7 cellular contexts compared by ENCODE assay signal in the genomic region with DNA sequence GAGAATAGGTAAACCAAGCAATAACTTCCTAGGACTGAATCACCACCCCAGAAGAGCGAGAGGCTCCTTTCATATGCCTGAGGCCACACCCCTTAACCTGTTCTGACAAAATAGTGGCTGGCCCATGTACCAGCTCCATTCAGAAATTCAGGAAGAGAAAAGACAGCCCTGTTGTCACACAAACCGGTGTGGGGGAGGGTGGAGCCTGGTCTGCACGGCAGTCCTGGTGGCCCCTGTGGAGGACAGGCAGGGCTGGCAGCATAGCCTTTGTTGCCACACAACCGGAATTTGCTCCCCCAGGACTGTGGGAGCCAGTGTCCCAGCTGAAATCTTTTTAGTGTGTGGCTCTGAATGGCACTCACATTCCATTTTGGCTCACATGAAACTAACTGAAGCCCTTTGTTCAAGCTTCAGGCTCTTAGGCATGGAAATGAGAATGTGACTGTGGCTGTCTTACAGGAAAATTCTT. TPM values are rescaled to one million over a fixed set of nuclear protein-coding genes. Genes with fewer than 3 reads are reported as not detected.
A peak's percentile ranks its signal among the peaks of the same experiment; 100 is the strongest.
DNase-seq lines count a peak whose midpoint lies in the region; ATAC-seq and TF ChIP-seq lines count a peak whose summit lies in the region.

No MANE protein-coding gene starts in this region.

- no peaks in the 10 kb centered on the region for H3K9me3 Mint-ChIP-seq in T-helper 2 cell treated with Interferon-gamma antibody and Interleukin-4, amounts not matched to agents 5 μg/mL and 100 μg/mL, for 36 hours

- TF ChIP-seq CTCF in heart right ventricle (IDR thresholded peaks at IDR 0.05), result no peak

- in situ Hi-C loops in ACHN (cut with HindIII; ENCODE audit: low pct_ligation_motif_present, low pct_unique_long_range_greater_than_20kb, low sequenced_read_pairs), result no loop called here

- 18% methylated on average over 4 of the region's 4 CpGs for WGBS in HUES64
- WGBS in heart right ventricle, 2 donors, result 43 to 51% methylated on average over 4 of the region's 4 CpGs

- H3K4me1 Mint-ChIP-seq in T-helper 2 cell treated with Interferon-gamma antibody and Interleukin-4, amounts not matched to agents 5 μg/mL and 100 μg/mL, for 36 hours (ENCODE audit: low read depth), result peaks cover 16% of the 10 kb centered on the region

- H3K27ac ChIP-seq in HUES64 (ENCODE audit: low read depth, low read length) (peak overlapping the region; percentile 81), heart right ventricle (peak overlapping the region in 8 of 10 donors; percentile 0 to 72 (median 48))

- H3K36me3 ChIP-seq in HUES64 (ENCODE audit: insufficient read depth, low read length) (0 out of 2 replicates have a peak, but pooled peaks cover 8% of the 10 kb centered on the region), heart right ventricle (peaks cover 0 to 88% (median 48%) of the 10 kb centered on the region in 9 donors)

- H3K27me3 ChIP-seq in HUES64 (ENCODE audit: insufficient read depth, low read length) (no peaks in the 10 kb centered on the region), heart right ventricle (no peaks in the 10 kb centered on the region)

- H3K4me1 ChIP-seq in HUES64 (ENCODE audit: insufficient read depth, low read length) (peaks cover 43% of the 10 kb centered on the region), heart right ventricle (peaks cover 0 to 53% (median 32%) of the 10 kb centered on the region in 9 donors)

- peak overlapping the region; percentile 66 for H3K27ac Mint-ChIP-seq in T-helper 2 cell treated with Interferon-gamma antibody and Interleukin-4, amounts not matched to agents 5 μg/mL and 100 μg/mL, for 36 hours

- DNase-seq in T-helper 2 cell treated with Interferon-gamma antibody and Interleukin-4, amounts not matched to agents 5 μg/mL and 100 μg/mL, for 36 hours (ENCODE audit: low spot score), result peak; percentile 32
- peak in 1 of 2 donors; percentile 41 for DNase-seq in heart right ventricle
- peak; percentile 78 for DNase-seq in sciatic nerve (ENCODE audit: low spot score)
- no peak for DNase-seq in ACHN
- no peak for DNase-seq in NOMO-1 treated with DMSO at 0.1 percent for 48 hours (lab: John Stamatoyannopoulos, UW; ENCODE audit: unreplicated experiment)
- no peak for DNase-seq in COR-L47 (lab: John Stamatoyannopoulos, UW)

- intact Hi-C loops in heart right ventricle (cut with DNase I) (no loop called here), sciatic nerve (cut with DNase I) (no loop called here)

- H3K9me3 ChIP-seq in HUES64 (ENCODE audit: insufficient read depth, low read depth, low read length), result no peaks in the 10 kb centered on the region
- no peaks in the 10 kb centered on the region for H3K9me3 ChIP-seq in heart right ventricle

- no peak overlapping the region for H3K4me3 Mint-ChIP-seq in T-helper 2 cell treated with Interferon-gamma antibody and Interleukin-4, amounts not matched to agents 5 μg/mL and 100 μg/mL, for 36 hours

- peak overlapping the region; percentile 1; the same call in 1 of the 2 replicates for H3K4me3 ChIP-seq in HUES64 (ENCODE audit: low read length)
- H3K4me3 ChIP-seq in heart right ventricle, result no peak overlapping the region

- H3K36me3 Mint-ChIP-seq in T-helper 2 cell treated with Interferon-gamma antibody and Interleukin-4, amounts not matched to agents 5 μg/mL and 100 μg/mL, for 36 hours (ENCODE audit: low read depth), result peaks cover 44% of the 10 kb centered on the region

- H3K27me3 Mint-ChIP-seq in T-helper 2 cell treated with Interferon-gamma antibody and Interleukin-4, amounts not matched to agents 5 μg/mL and 100 μg/mL, for 36 hours (ENCODE audit: low read depth), result no peaks in the 10 kb centered on the region

- ATAC-seq in heart right ventricle (peak in 7 of 8 donors; percentile 5 to 60 (median 54)), sciatic nerve (peak; percentile 71)

- peak overlapping the region; percentile 41; the same call in 1 of the 2 replicates for H3K9ac ChIP-seq in HUES64 (ENCODE audit: low read depth, low read length)

RNA-seq across cellular contexts. Expression of gene RLBP1, which starts 23.8 kb away (rescaled TPM):
- not detected for polyA plus RNA-seq in HUES64 (2013, experiment 1 of 2)
- polyA plus RNA-seq in HUES64 (2013, experiment 2 of 2), result not detected
- total RNA-seq in heart right ventricle (not detected), sciatic nerve (not detected)
- polyA plus RNA-seq in heart right ventricle, result not detected

RNA-seq across cellular contexts. Expression of gene FANCI, which starts 46.2 kb away (rescaled TPM):
- 71.5 TPM for polyA plus RNA-seq in HUES64 (2013, experiment 1 of 2)
- 71.1 TPM for polyA plus RNA-seq in HUES64 (2013, experiment 2 of 2)
- total RNA-seq in heart right ventricle (1 to 10 TPM; 1.6 to 9.9 (median 2.7) TPM), sciatic nerve (5.0 TPM)
- 1 to 10 TPM; 1.3 to 2.2 TPM for polyA plus RNA-seq in heart right ventricle

Comparison
In these comparisons a context has a peak if more than half of its experiments do, and no peak if none do; other contexts are left out.
1. DNase-seq: peak in T-helper 2 cell treated with Interferon-gamma antibody and Interleukin-4, amounts not matched to agents 5 μg/mL and 100 μg/mL, for 36 hours (single experiment) and sciatic nerve (single experiment); none in ACHN (single experiment), NOMO-1 treated with DMSO at 0.1 percent for 48 hours (single experiment) and COR-L47 (single experiment).